ENCODE assay signal across 8 cellular contexts in genomic region chr4:139279723-139280620, GRCh38. TPM values are rescaled to one million over a fixed set of nuclear protein-coding genes. Genes with fewer than 3 reads are reported as not detected.
DNase-seq lines count a peak whose midpoint lies in the region.

Gene MGARP (minus strand): TSS chr4:139280225. CDS start chr4:139280158, 67 bp downstream.

- no peak within 1 kb of the TSS for H2AK5ac ChIP-seq in trophoblast cell (ENCODE audit: low read length)

- H3K79me1 ChIP-seq in trophoblast cell (ENCODE audit: low read length) = no peaks in the 10 kb centered on the region

- peaks cover 47% of the 10 kb centered on the region in 2 donors for H3K27me3 Mint-ChIP-seq in CD8-positive, alpha-beta memory T cell
- H3K27me3 Mint-ChIP-seq in IgD-negative memory B cell = peaks cover 33% of the 10 kb centered on the region
- H3K27me3 Mint-ChIP-seq in activated naive CD4-positive, alpha-beta T cell treated with anti-CD3 and anti-CD28 coated beads, Interleukin-2, amount 10 ng/mL, durations not matched to agents 7 days and 5 days = peaks cover 70% of the 10 kb centered on the region

- whole genome bisulfite sequencing in trophoblast cell (ENCODE audit: extremely low coverage, insufficient coverage, insufficient read length) = no CpG with 5 or more reads among the region's 52 CpGs

- H4K91ac ChIP-seq in trophoblast cell (ENCODE audit: low read depth, low read length) = no peak within 1 kb of the TSS

- H3K79me2 ChIP-seq in trophoblast cell (ENCODE audit: control insufficient read depth, insufficient read depth, low read length, poor library complexity) = no peaks in the 10 kb centered on the region

- CTCF ChIA-PET in CD8-positive, alpha-beta memory T cell (lab: Charles Lee) = interaction anchor here (0.6 to 1.3 kb wide), 4 partner anchors 13 to 250 kb away, joined by 3 to 5 read pairs (median 3); no protein-coding TSS in a partner anchor
- CTCF ChIA-PET in activated naive CD4-positive, alpha-beta T cell treated with anti-CD3 and anti-CD28 coated beads, Interleukin-2, amount 10 ng/mL, durations not matched to agents 7 days and 5 days (lab: Charles Lee) = interaction anchor here (0.7 kb wide), 1 partner anchor 52 kb away, joined by 3 read pairs; no protein-coding TSS in a partner anchor

- H4K12ac ChIP-seq in trophoblast cell (ENCODE audit: low read depth, low read length) = no peak within 1 kb of the TSS

- H3K36me3 Mint-ChIP-seq in CD8-positive, alpha-beta memory T cell = peaks cover 2 to 10% (median 3%) of the 10 kb centered on the region in 3 donors
- H3K36me3 Mint-ChIP-seq in IgD-negative memory B cell = peaks cover 11% of the 10 kb centered on the region
- peaks cover 11% of the 10 kb centered on the region for H3K36me3 Mint-ChIP-seq in activated naive CD4-positive, alpha-beta T cell treated with anti-CD3 and anti-CD28 coated beads, Interleukin-2, amount 10 ng/mL, durations not matched to agents 7 days and 5 days

- intact Hi-C loops in cardiac septum (cut with DNase I) = no loop called here

- H3K27ac ChIP-seq in CD8-positive, alpha-beta memory T cell (ENCODE audit: low read depth, low read length) = no peak within 1 kb of the TSS
- H3K27ac ChIP-seq in trophoblast cell (ENCODE audit: low read depth, low read length) = no peak within 1 kb of the TSS

- H2BK5ac ChIP-seq in trophoblast cell (ENCODE audit: low read depth, low read length, poor library complexity) = no peak within 1 kb of the TSS

- no peaks in the 10 kb centered on the region for H3K9me3 ChIP-seq in CD8-positive, alpha-beta memory T cell (ENCODE audit: low read length)
- peaks cover 1% of the 10 kb centered on the region for H3K9me3 ChIP-seq in trophoblast cell (ENCODE audit: insufficient read depth, low read depth, low read length)

- peak within 1 kb of the TSS; percentile 62 for H3K4me2 ChIP-seq in trophoblast cell (ENCODE audit: low read length)

- H3K36me3 ChIP-seq in CD8-positive, alpha-beta memory T cell (ENCODE audit: insufficient read depth, low read length) = no peaks in the 10 kb centered on the region
- H3K36me3 ChIP-seq in trophoblast cell (ENCODE audit: control insufficient read depth in 1 of 2, insufficient read depth in 2 of 2, low read length in 2 of 2) = no peaks in the 10 kb centered on the region

- peaks cover 17% of the 10 kb centered on the region for H3K4me1 ChIP-seq in CD8-positive, alpha-beta memory T cell (ENCODE audit: insufficient read depth, low read length)
- H3K4me1 ChIP-seq in trophoblast cell (ENCODE audit: control insufficient read depth in 1 of 2, insufficient read depth in 2 of 2, low read length in 2 of 2) = peaks cover 6 to 12% of the 10 kb centered on the region in 2 experiments

- POLR2A ChIA-PET in CD8-positive, alpha-beta memory T cell (lab: Charles Lee) = no interaction called here

- H3K27ac Mint-ChIP-seq in CD8-positive, alpha-beta memory T cell = peak within 1 kb of the TSS in 1 of 8 donors; percentile 24
- H3K27ac Mint-ChIP-seq in IgD-negative memory B cell = no peak within 1 kb of the TSS
- no peak within 1 kb of the TSS for H3K27ac Mint-ChIP-seq in activated naive CD4-positive, alpha-beta T cell treated with anti-CD3 and anti-CD28 coated beads, Interleukin-2, amount 10 ng/mL, durations not matched to agents 7 days and 5 days

- no peak within 1 kb of the TSS for H3K14ac ChIP-seq in trophoblast cell (ENCODE audit: low read length)

- H3K27me3 ChIP-seq in CD8-positive, alpha-beta memory T cell (ENCODE audit: insufficient read depth, low read length, poor library complexity, severe bottlenecking) = peaks cover 12% of the 10 kb centered on the region
- H3K27me3 ChIP-seq in trophoblast cell (ENCODE audit: insufficient read depth, low read length) = peaks cover 22% of the 10 kb centered on the region

- H3K4me3 ChIP-seq in CD8-positive, alpha-beta memory T cell (ENCODE audit: low read length) = peak within 1 kb of the TSS; percentile 44
- peak within 1 kb of the TSS; percentile 14 for H3K4me3 ChIP-seq in trophoblast cell (ENCODE audit: low read depth, low read length)

- peaks cover 0 to 7% (median 3%) of the 10 kb centered on the region in 5 donors for H3K9me3 Mint-ChIP-seq in CD8-positive, alpha-beta memory T cell
- H3K9me3 Mint-ChIP-seq in IgD-negative memory B cell = peaks cover 0 to 5% (median 5%) of the 10 kb centered on the region in 3 donors
- H3K9me3 Mint-ChIP-seq in activated naive CD4-positive, alpha-beta T cell treated with anti-CD3 and anti-CD28 coated beads, Interleukin-2, amount 10 ng/mL, durations not matched to agents 7 days and 5 days = peaks cover 6% of the 10 kb centered on the region

- no peak within 1 kb of the TSS for H3K9ac ChIP-seq in trophoblast cell (ENCODE audit: low read length)

- no peak within 1 kb of the TSS for H2BK12ac ChIP-seq in trophoblast cell (ENCODE audit: low read length)

- peak in 4 of 5 donors; percentile 3 to 46 (median 16) for DNase-seq in CD8-positive, alpha-beta memory T cell
- DNase-seq in activated naive CD4-positive, alpha-beta T cell treated with anti-CD3 and anti-CD28 coated beads, Interleukin-2, amount 10 ng/mL, durations not matched to agents 7 days and 5 days = peak; percentile 32
- peak; percentile 77 for DNase-seq in cardiac septum (ENCODE audit: low spot score)
- peak in 1 of 2 donors; percentile 34 for DNase-seq in trophoblast cell
- no peak for DNase-seq in NCI-H2029 (lab: John Stamatoyannopoulos, UW)
- DNase-seq in DMS153 treated with DMSO at 0.1 percent for 48 hours (lab: John Stamatoyannopoulos, UW; ENCODE audit: unreplicated experiment) = no peak
- DNase-seq in cortex of kidney (lab: John Stamatoyannopoulos, UW) = no peak

- H3K18ac ChIP-seq in trophoblast cell (ENCODE audit: low read length) = no peak within 1 kb of the TSS

- H3K4me1 Mint-ChIP-seq in CD8-positive, alpha-beta memory T cell = peaks cover 16 to 22% (median 17%) of the 10 kb centered on the region in 3 donors
- H3K4me1 Mint-ChIP-seq in IgD-negative memory B cell = peaks cover 7 to 14% (median 11%) of the 10 kb centered on the region in 3 donors
- H3K4me1 Mint-ChIP-seq in activated naive CD4-positive, alpha-beta T cell treated with anti-CD3 and anti-CD28 coated beads, Interleukin-2, amount 10 ng/mL, durations not matched to agents 7 days and 5 days = peaks cover 22% of the 10 kb centered on the region

- peak within 1 kb of the TSS; percentile 59 for H2AFZ ChIP-seq in trophoblast cell (ENCODE audit: insufficient read depth, low read length, poor library complexity)

- no peak within 1 kb of the TSS for H3K23ac ChIP-seq in trophoblast cell (ENCODE audit: low read length)

- peak within 1 kb of the TSS; percentile 75 to 92 (median 75) for H3K4me3 Mint-ChIP-seq in CD8-positive, alpha-beta memory T cell
- H3K4me3 Mint-ChIP-seq in IgD-negative memory B cell = peak within 1 kb of the TSS; percentile 48 to 89 (median 80)
- peak within 1 kb of the TSS; percentile 62 for H3K4me3 Mint-ChIP-seq in activated naive CD4-positive, alpha-beta T cell treated with anti-CD3 and anti-CD28 coated beads, Interleukin-2, amount 10 ng/mL, durations not matched to agents 7 days and 5 days

- no peak within 1 kb of the TSS for H4K8ac ChIP-seq in trophoblast cell (ENCODE audit: low read depth, low read length)

- H3K4ac ChIP-seq in trophoblast cell (ENCODE audit: low read depth, low read length) = no peak within 1 kb of the TSS

- H2BK120ac ChIP-seq in trophoblast cell (ENCODE audit: insufficient read depth, low read length, poor library complexity) = no peak within 1 kb of the TSS

RNA-seq across cellular contexts. Expression of gene MGARP, which starts in this region (rescaled TPM):
- total RNA-seq in CD8-positive, alpha-beta memory T cell = not detected
- polyA plus RNA-seq in CD8-positive, alpha-beta memory T cell = 0.84 TPM
- 0.19 TPM for polyA plus RNA-seq in IgD-negative memory B cell
- 0.81 TPM for total RNA-seq in cardiac septum
- polyA plus RNA-seq in trophoblast cell (2013) = 0.06 and 0.14 TPM in 2 replicates

Comparison
In these comparisons a context has a peak if more than half of its experiments do, and no peak if none do; other contexts are left out.
1. Peak in DNase-seq and H3K4me3 ChIP-seq in CD8-positive, alpha-beta memory T cell; RNA of the gene not detected or under 1 TPM.
2. Peak in DNase-seq in cardiac septum; RNA of the gene not detected or under 1 TPM.